1 cellular context compared by ENCODE assay signal in the genomic region with DNA sequence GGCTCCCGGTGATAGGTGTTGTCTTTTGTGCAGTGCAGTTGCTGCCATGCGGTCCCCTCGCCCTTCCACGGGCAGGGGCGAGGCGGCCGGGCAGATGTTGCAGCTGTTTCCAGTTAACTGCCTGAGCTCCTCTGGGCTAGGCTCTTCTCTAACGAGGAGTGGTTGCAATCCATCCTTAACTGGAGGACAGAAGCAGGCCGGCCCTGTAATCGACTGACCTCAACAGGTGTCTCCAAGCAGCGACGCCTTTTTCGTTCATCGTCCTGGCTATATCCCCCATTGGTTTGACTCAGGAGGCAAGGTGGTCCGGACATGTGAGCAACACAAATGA.
TF ChIP-seq lines count a peak whose summit lies in the region.

No MANE protein-coding gene starts in this region.

TF ChIP-seq in HepG2, 621 proteins besides CTCF, POLR2A, EP300 and RAD21 (continued from another document and continues in another):
- TF ChIP-seq ZNF761 (CRISPR knock-in tag; conservative IDR thresholded peaks at IDR 0.05) (no peak), ZNF607 (CRISPR knock-in tag; IDR thresholded peaks at IDR 0.05; ENCODE audit: borderline replicate concordance) (no peak; the same call in 1 of the 2 replicates), NCOA1 (CRISPR knock-in tag; IDR thresholded peaks at IDR 0.05) (no peak), ZNF678 (CRISPR knock-in tag; IDR thresholded peaks at IDR 0.05) (0 out of 2 replicates have a peak, but pooled peaks have one; percentile 25), RCOR2 (CRISPR knock-in tag; IDR thresholded peaks at IDR 0.05) (no peak), ZNF841 (CRISPR knock-in tag; IDR thresholded peaks at IDR 0.05; ENCODE audit: borderline replicate concordance) (no peak), ZNF383 (CRISPR knock-in tag; IDR thresholded peaks at IDR 0.05; ENCODE audit: borderline replicate concordance) (no peak), SRSF1 (optimal IDR thresholded peaks at IDR 0.05; ENCODE audit: low read depth, low read length) (no peak), ZMYM3 (CRISPR knock-in tag; IDR thresholded peaks at IDR 0.05) (no peak), HNF4A (CRISPR knock-in tag; IDR thresholded peaks at IDR 0.05) (no peak), JUND (CRISPR knock-in tag; IDR thresholded peaks at IDR 0.05) (no peak), ERF (CRISPR knock-in tag; IDR thresholded peaks at IDR 0.05) (no peak), HOXA9 (CRISPR knock-in tag; IDR thresholded peaks at IDR 0.05; ENCODE audit: borderline replicate concordance) (no peak), KMT2A (CRISPR knock-in tag; IDR thresholded peaks at IDR 0.05) (no peak), AGO2 (optimal IDR thresholded peaks at IDR 0.05; ENCODE audit: low read depth, low read length) (peak; percentile 4), ZNF564 (CRISPR knock-in tag; IDR thresholded peaks at IDR 0.05) (no peak), CHD4 (IDR thresholded peaks at IDR 0.05; ENCODE audit: borderline replicate concordance, low read length) (no peak), ZBTB38 (CRISPR knock-in tag; IDR thresholded peaks at IDR 0.05) (no peak), MXI1 (IDR thresholded peaks at IDR 0.05; ENCODE audit: borderline replicate concordance, low read depth, low read length) (no peak), ZSCAN29 (CRISPR knock-in tag; conservative IDR thresholded peaks at IDR 0.05) (no peak), ZNF614 (CRISPR knock-in tag; IDR thresholded peaks at IDR 0.05; ENCODE audit: borderline replicate concordance) (peak; percentile 15; the same call in 1 of the 2 replicates), NFE2L1 (CRISPR knock-in tag; IDR thresholded peaks at IDR 0.05; ENCODE audit: borderline replicate concordance) (no peak), ZFX (CRISPR knock-in tag; IDR thresholded peaks at IDR 0.05; ENCODE audit: low read depth) (no peak)
- TF ChIP-seq, protein P1, sequence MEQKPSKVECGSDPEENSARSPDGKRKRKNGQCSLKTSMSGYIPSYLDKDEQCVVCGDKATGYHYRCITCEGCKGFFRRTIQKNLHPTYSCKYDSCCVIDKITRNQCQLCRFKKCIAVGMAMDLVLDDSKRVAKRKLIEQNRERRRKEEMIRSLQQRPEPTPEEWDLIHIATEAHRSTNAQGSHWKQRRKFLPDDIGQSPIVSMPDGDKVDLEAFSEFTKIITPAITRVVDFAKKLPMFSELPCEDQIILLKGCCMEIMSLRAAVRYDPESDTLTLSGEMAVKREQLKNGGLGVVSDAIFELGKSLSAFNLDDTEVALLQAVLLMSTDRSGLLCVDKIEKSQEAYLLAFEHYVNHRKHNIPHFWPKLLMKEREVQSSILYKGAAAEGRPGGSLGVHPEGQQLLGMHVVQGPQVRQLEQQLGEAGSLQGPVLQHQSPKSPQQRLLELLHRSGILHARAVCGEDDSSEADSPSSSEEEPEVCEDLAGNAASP (CRISPR knock-in tag; IDR thresholded peaks at IDR 0.05; ENCODE audit: borderline replicate concordance): no peak
- TF ChIP-seq, protein P2, sequence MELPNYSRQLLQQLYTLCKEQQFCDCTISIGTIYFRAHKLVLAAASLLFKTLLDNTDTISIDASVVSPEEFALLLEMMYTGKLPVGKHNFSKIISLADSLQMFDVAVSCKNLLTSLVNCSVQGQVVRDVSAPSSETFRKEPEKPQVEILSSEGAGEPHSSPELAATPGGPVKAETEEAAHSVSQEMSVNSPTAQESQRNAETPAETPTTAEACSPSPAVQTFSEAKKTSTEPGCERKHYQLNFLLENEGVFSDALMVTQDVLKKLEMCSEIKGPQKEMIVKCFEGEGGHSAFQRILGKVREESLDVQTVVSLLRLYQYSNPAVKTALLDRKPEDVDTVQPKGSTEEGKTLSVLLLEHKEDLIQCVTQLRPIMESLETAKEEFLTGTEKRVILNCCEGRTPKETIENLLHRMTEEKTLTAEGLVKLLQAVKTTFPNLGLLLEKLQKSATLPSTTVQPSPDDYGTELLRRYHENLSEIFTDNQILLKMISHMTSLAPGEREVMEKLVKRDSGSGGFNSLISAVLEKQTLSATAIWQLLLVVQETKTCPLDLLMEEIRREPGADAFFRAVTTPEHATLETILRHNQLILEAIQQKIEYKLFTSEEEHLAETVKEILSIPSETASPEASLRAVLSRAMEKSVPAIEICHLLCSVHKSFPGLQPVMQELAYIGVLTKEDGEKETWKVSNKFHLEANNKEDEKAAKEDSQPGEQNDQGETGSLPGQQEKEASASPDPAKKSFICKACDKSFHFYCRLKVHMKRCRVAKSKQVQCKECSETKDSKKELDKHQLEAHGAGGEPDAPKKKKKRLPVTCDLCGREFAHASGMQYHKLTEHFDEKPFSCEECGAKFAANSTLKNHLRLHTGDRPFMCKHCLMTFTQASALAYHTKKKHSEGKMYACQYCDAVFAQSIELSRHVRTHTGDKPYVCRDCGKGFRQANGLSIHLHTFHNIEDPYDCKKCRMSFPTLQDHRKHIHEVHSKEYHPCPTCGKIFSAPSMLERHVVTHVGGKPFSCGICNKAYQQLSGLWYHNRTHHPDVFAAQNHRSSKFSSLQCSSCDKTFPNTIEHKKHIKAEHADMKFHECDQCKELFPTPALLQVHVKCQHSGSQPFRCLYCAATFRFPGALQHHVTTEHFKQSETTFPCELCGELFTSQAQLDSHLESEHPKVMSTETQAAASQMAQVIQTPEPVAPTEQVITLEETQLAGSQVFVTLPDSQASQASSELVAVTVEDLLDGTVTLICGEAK (IDR thresholded peaks at IDR 0.05): no peak
- TF ChIP-seq, protein P2 (CRISPR knock-in tag; IDR thresholded peaks at IDR 0.05): no peak
- TF ChIP-seq, protein P3, sequence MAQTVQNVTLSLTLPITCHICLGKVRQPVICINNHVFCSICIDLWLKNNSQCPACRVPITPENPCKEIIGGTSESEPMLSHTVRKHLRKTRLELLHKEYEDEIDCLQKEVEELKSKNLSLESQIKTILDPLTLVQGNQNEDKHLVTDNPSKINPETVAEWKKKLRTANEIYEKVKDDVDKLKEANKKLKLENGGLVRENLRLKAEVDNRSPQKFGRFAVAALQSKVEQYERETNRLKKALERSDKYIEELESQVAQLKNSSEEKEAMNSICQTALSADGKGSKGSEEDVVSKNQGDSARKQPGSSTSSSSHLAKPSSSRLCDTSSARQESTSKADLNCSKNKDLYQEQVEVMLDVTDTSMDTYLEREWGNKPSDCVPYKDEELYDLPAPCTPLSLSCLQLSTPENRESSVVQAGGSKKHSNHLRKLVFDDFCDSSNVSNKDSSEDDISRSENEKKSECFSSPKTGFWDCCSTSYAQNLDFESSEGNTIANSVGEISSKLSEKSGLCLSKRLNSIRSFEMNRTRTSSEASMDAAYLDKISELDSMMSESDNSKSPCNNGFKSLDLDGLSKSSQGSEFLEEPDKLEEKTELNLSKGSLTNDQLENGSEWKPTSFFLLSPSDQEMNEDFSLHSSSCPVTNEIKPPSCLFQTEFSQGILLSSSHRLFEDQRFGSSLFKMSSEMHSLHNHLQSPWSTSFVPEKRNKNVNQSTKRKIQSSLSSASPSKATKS (CRISPR knock-in tag; IDR thresholded peaks at IDR 0.05): no peak
- TF ChIP-seq, protein P4, sequence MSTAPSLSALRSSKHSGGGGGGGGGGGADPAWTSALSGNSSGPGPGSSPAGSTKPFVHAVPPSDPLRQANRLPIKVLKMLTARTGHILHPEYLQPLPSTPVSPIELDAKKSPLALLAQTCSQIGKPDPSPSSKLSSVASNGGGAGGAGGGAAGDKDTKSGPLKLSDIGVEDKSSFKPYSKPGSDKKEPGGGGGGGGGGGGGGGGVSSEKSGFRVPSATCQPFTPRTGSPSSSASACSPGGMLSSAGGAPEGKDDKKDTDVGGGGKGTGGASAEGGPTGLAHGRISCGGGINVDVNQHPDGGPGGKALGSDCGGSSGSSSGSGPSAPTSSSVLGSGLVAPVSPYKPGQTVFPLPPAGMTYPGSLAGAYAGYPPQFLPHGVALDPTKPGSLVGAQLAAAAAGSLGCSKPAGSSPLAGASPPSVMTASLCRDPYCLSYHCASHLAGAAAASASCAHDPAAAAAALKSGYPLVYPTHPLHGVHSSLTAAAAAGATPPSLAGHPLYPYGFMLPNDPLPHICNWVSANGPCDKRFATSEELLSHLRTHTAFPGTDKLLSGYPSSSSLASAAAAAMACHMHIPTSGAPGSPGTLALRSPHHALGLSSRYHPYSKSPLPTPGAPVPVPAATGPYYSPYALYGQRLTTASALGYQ (CRISPR knock-in tag; IDR thresholded peaks at IDR 0.05): no peak
- TF ChIP-seq, protein P5, sequence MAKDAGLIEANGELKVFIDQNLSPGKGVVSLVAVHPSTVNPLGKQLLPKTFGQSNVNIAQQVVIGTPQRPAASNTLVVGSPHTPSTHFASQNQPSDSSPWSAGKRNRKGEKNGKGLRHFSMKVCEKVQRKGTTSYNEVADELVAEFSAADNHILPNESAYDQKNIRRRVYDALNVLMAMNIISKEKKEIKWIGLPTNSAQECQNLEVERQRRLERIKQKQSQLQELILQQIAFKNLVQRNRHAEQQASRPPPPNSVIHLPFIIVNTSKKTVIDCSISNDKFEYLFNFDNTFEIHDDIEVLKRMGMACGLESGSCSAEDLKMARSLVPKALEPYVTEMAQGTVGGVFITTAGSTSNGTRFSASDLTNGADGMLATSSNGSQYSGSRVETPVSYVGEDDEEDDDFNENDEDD (CRISPR knock-in tag; IDR thresholded peaks at IDR 0.05; ENCODE audit: borderline replicate concordance): no peak
- TF ChIP-seq, protein P6, sequence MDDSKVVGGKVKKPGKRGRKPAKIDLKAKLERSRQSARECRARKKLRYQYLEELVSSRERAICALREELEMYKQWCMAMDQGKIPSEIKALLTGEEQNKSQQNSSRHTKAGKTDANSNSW (CRISPR knock-in tag; IDR thresholded peaks at IDR 0.05; ENCODE audit: borderline replicate concordance): no peak
- TF ChIP-seq, protein P7, sequence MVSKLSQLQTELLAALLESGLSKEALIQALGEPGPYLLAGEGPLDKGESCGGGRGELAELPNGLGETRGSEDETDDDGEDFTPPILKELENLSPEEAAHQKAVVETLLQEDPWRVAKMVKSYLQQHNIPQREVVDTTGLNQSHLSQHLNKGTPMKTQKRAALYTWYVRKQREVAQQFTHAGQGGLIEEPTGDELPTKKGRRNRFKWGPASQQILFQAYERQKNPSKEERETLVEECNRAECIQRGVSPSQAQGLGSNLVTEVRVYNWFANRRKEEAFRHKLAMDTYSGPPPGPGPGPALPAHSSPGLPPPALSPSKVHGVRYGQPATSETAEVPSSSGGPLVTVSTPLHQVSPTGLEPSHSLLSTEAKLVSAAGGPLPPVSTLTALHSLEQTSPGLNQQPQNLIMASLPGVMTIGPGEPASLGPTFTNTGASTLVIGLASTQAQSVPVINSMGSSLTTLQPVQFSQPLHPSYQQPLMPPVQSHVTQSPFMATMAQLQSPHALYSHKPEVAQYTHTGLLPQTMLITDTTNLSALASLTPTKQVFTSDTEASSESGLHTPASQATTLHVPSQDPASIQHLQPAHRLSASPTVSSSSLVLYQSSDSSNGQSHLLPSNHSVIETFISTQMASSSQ (IDR thresholded peaks at IDR 0.05; ENCODE audit: low read depth): no peak
- TF ChIP-seq, protein P7 (CRISPR knock-in tag; IDR thresholded peaks at IDR 0.05; ENCODE audit: borderline replicate concordance): no peak
